12 cellular contexts compared by ENCODE assay signal in the genomic region with DNA sequence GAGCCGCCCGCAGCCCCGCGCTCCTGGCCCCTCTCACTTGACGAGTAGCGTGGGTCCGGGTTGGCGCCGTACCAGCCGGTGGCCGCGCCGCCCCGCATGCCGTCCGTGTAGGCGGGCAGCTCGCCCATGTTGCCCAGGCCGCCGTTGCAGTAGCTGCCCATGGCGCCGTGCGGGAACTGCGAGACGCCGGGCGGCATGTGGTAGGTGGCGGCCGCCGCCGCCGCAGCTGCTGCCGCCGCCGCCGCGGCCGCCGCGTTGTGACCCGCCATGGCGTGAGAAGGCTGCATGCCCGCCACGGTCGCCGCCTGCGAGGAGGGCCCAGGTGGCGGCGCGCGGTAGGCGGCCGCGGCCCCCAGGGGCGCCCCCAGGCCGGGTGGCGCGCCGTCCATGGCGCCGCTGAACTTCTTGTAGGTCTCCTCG. TPM values are rescaled to one million over a fixed set of nuclear protein-coding genes. Genes with fewer than 3 reads are reported as not detected.
DNase-seq lines count a peak whose midpoint lies in the region; ATAC-seq, FAIRE-seq and TF ChIP-seq lines count a peak whose summit lies in the region.
"Had no signal": no experiment of that assay in that cellular context is flagged by ENCODE, and none has a peak within 500 bp of the region (broad histone marks: within the 10 kb centered on the region; RNA-seq: fewer than 3 reads in every experiment).

No MANE protein-coding gene starts in this region.

- H3K36me3 Mint-ChIP-seq in activated T-cell treated with anti-CD3 and anti-CD28 coated beads, Interleukin-2, amount 50 U/mL, for 24 hours (ENCODE audit: low read depth): peaks cover under 1% of the 10 kb centered on the region
- H3K36me3 Mint-ChIP-seq: brain had no signal

- H3K4me3 ChIP-seq in BE2C (ENCODE audit: low read depth, low read length): no peak overlapping the region
- no peak overlapping the region for H3K4me3 ChIP-seq in GM23248
- no peak overlapping the region for H3K4me3 ChIP-seq in kidney (ENCODE audit: low read length in 2 of 2)

- H3K27me3 Mint-ChIP-seq in activated T-cell treated with anti-CD3 and anti-CD28 coated beads, Interleukin-2, amount 50 U/mL, for 24 hours: peaks cover 75% of the 10 kb centered on the region

- H3K4me3 Mint-ChIP-seq in activated T-cell treated with anti-CD3 and anti-CD28 coated beads, Interleukin-2, amount 50 U/mL, for 24 hours: no peak overlapping the region

- H3K4me1 ChIP-seq in BE2C: no peaks in the 10 kb centered on the region
- H3K4me1 ChIP-seq in GM23248 (ENCODE audit: insufficient read depth): no peaks in the 10 kb centered on the region
- H3K4me1 ChIP-seq in kidney (ENCODE audit: control insufficient read depth in 1 of 2, insufficient read depth in 1 of 2, low read depth in 1 of 2, low read length in 2 of 2): no peaks in the 10 kb centered on the region

- peaks cover 11% of the 10 kb centered on the region; the same call in 1 of the 2 replicates for H3F3A ChIP-seq in GM23248 (ENCODE audit: insufficient read depth)

- H3K9me3 ChIP-seq in BE2C: peaks cover 5% of the 10 kb centered on the region; the same call in 1 of the 2 replicates
- H3K9me3 ChIP-seq in GM23248 (ENCODE audit: low read depth): no peaks in the 10 kb centered on the region
- H3K9me3 ChIP-seq in kidney (ENCODE audit: control insufficient read depth in 1 of 2, low read length in 2 of 2): peaks cover 0 to 4% of the 10 kb centered on the region in 2 donors

- ATAC-seq in HG03039 (IDR thresholded peaks at IDR 0.05; ENCODE audit: unreplicated experiment): no peak
- ATAC-seq in GM18861 (IDR thresholded peaks at IDR 0.05; ENCODE audit: unreplicated experiment): no peak
- ATAC-seq: HCT116 had no signal

- DNase-seq in BE2C (peak; percentile 30), GM23248 (peak; percentile 58), kidney (peak; percentile 63), amygdala (lab: John Stamatoyannopoulos, UW) (no peak), putamen (ENCODE audit: low spot score) (no peak)
- peak; percentile 49 for DNase-seq in activated T-cell treated with anti-CD3 and anti-CD28 coated beads, Interleukin-2, amount 50 U/mL, for 24 hours
- DNase-seq: NCI-H187 had no signal

- no peaks in the 10 kb centered on the region for H3K9me2 ChIP-seq in GM23248 (ENCODE audit: insufficient read depth)

- H4K20me1 ChIP-seq in GM23248 (ENCODE audit: insufficient read depth): no peaks in the 10 kb centered on the region

- H3K9ac ChIP-seq in GM23248 (no peak overlapping the region), kidney (ENCODE audit: low read length in 2 of 2) (no peak overlapping the region)

- H3K27me3 ChIP-seq in BE2C: peaks cover 98% of the 10 kb centered on the region
- H3K27me3 ChIP-seq in GM23248 (replicated peaks; ENCODE audit: insufficient read depth): peaks cover 86% of the 10 kb centered on the region

- no peak overlapping the region for H3K27ac Mint-ChIP-seq in activated T-cell treated with anti-CD3 and anti-CD28 coated beads, Interleukin-2, amount 50 U/mL, for 24 hours
- H3K27ac Mint-ChIP-seq: brain had no signal

- no peaks in the 10 kb centered on the region for H3K9me3 Mint-ChIP-seq in activated T-cell treated with anti-CD3 and anti-CD28 coated beads, Interleukin-2, amount 50 U/mL, for 24 hours
- H3K9me3 Mint-ChIP-seq: T-helper 2 cell treated with Interferon-gamma antibody and Interleukin-4, amounts not matched to agents 5 μg/mL and 100 μg/mL, for 36 hours had no signal

- H3K79me2 ChIP-seq in GM23248 (ENCODE audit: insufficient read depth): no peaks in the 10 kb centered on the region

- intact Hi-C loops in kidney (cut with DNase I): no loop called here

- H3K27ac ChIP-seq in GM23248 (no peak overlapping the region), kidney (ENCODE audit: low read depth in 2 of 2, low read length in 2 of 2) (no peak overlapping the region)

- no peak overlapping the region for H2AFZ ChIP-seq in GM23248

- H3K4me1 Mint-ChIP-seq in activated T-cell treated with anti-CD3 and anti-CD28 coated beads, Interleukin-2, amount 50 U/mL, for 24 hours (ENCODE audit: low read depth): peaks cover 18% of the 10 kb centered on the region

- peak overlapping the region; percentile 5 for H3K4me2 ChIP-seq in GM23248 (ENCODE audit: unreplicated experiment)

- no peak for FAIRE-seq in kidney (lab: Jason Lieb, UNC)

- in situ Hi-C loops in GM23248 (cut with MboI): no loop called here

- no peaks in the 10 kb centered on the region for H3K36me3 ChIP-seq in BE2C
- H3K36me3 ChIP-seq in GM23248 (ENCODE audit: low read depth): no peaks in the 10 kb centered on the region
- H3K36me3 ChIP-seq in kidney (ENCODE audit: control insufficient read depth in 1 of 2, insufficient read depth in 2 of 2, low read length in 2 of 2): no peaks in the 10 kb centered on the region

- TF ChIP-seq CTCF in BE2C (IDR thresholded peaks at IDR 0.05; ENCODE audit: low read depth, low read length): no peak
- TF ChIP-seq CTCF in kidney (IDR thresholded peaks at IDR 0.05; ENCODE audit: borderline replicate concordance, extremely low read depth, insufficient read depth): no peak

- WGBS in GM23248 (ENCODE audit: low coverage in 1 of 2, low lambda C conversion rate in 2 of 2, missing lambda C conversion rate in 2 of 2), 2 experiments: 3 to 4% methylated on average over 18 to 47 of the region's 62 CpGs

RNA-seq across cellular contexts. Expression of gene NKX2-4, which starts 0.4 kb away (rescaled TPM):
- polyA plus RNA-seq in BE2C (2012; ENCODE audit: insufficient read depth, insufficient read length, low read depth): not detected
- not detected in 2 replicates for total RNA-seq in GM23248 (2014; rRNA removed; shearing (Covaris generic))
- polyA plus RNA-seq in GM23248 (2016; fragmentation: Nextera tagmentation; extraction: Ambion mirVana) (not detected in 2 replicates), kidney (ENCODE audit: insufficient read depth, low read depth, low replicate concordance) (not detected)
- total RNA-seq in kidney: not detected

Comparison
In these comparisons a context has a peak if more than half of its experiments do, and no peak if none do; other contexts are left out.
1. DNase-seq: peak in BE2C (single experiment), GM23248 (single experiment), activated T-cell treated with anti-CD3 and anti-CD28 coated beads, Interleukin-2, amount 50 U/mL, for 24 hours (single experiment) and kidney (single experiment); none in amygdala (0 of 56) and putamen (single experiment).